ENCODE assay signal across 18 cellular contexts in genomic region chr12:2092890-2093289, GRCh38. TPM values are rescaled to one million over a fixed set of nuclear protein-coding genes. Genes with fewer than 3 reads are reported as not detected.
A peak's percentile ranks its signal among the peaks of the same experiment; 100 is the strongest.
DNase-seq lines count a peak whose midpoint lies in the region; ATAC-seq and TF ChIP-seq lines count a peak whose summit lies in the region.
"Had no signal": no experiment of that assay in that cellular context is flagged by ENCODE, and none has a peak within 500 bp of the region (broad histone marks: within the 10 kb centered on the region; RNA-seq: fewer than 3 reads in every experiment).

No MANE protein-coding gene starts in this region.

- H3K27ac Mint-ChIP-seq in HFFc6: peak overlapping the region; percentile 95
- H3K27ac Mint-ChIP-seq in type B pancreatic cell: peak overlapping the region; percentile 39
- H3K27ac Mint-ChIP-seq in naive thymus-derived CD4-positive, alpha-beta T cell: no peak overlapping the region
- H3K27ac Mint-ChIP-seq: activated CD8-positive, alpha-beta T cell treated with anti-CD3 and anti-CD28 coated beads, Interleukin-2, amount 10 ng/mL, durations not matched to agents 7 days and 5 days; CD14-positive monocyte; GM23338 had no signal

- ATAC-seq in GM21737 (IDR thresholded peaks at IDR 0.05; ENCODE audit: unreplicated experiment): no peak
- no peak for ATAC-seq in GM21786 (IDR thresholded peaks at IDR 0.05; ENCODE audit: unreplicated experiment)
- no peak for ATAC-seq in naive thymus-derived CD4-positive, alpha-beta T cell
- no peak for ATAC-seq in lower lobe of right lung
- ATAC-seq: activated CD8-positive, alpha-beta T cell treated with anti-CD3 and anti-CD28 coated beads, Interleukin-2, amount 10 ng/mL, durations not matched to agents 7 days and 5 days; GM23338; left colon; naive thymus-derived CD8-positive, alpha-beta T cell; Panc1 had no signal

- H3K27ac ChIP-seq in naive thymus-derived CD4-positive, alpha-beta T cell (ENCODE audit: low read depth, low read length): no peak overlapping the region
- no peak overlapping the region for H3K27ac ChIP-seq in lower lobe of right lung
- H3K27ac ChIP-seq: hepatocyte had no signal

- no peaks in the 10 kb centered on the region for H3K9me3 ChIP-seq in naive thymus-derived CD4-positive, alpha-beta T cell (ENCODE audit: control insufficient read depth in 2 of 3, low read length in 3 of 3)
- no peaks in the 10 kb centered on the region for H3K9me3 ChIP-seq in lower lobe of right lung

- TF ChIP-seq CTCF in HFFc6 (IDR thresholded peaks at IDR 0.05) (no peak), type B pancreatic cell (conservative IDR thresholded peaks at IDR 0.05) (no peak), lower lobe of right lung (IDR thresholded peaks at IDR 0.05) (no peak)

- 0 out of 2 replicates have a peak, but pooled peaks cover 4% of the 10 kb centered on the region for H3K36me3 Mint-ChIP-seq in HFFc6 (ENCODE audit: low read depth)
- H3K36me3 Mint-ChIP-seq in type B pancreatic cell: peaks cover 4% of the 10 kb centered on the region
- H3K36me3 Mint-ChIP-seq in naive thymus-derived CD4-positive, alpha-beta T cell: no peaks in the 10 kb centered on the region
- H3K36me3 Mint-ChIP-seq: CD14-positive monocyte; naive thymus-derived CD8-positive, alpha-beta T cell had no signal

- H3K4me3 Mint-ChIP-seq in HFFc6: peak overlapping the region; percentile 51; the same call in 1 of the 2 replicates
- no peak overlapping the region for H3K4me3 Mint-ChIP-seq in type B pancreatic cell
- H3K4me3 Mint-ChIP-seq in naive thymus-derived CD4-positive, alpha-beta T cell: no peak overlapping the region
- H3K4me3 Mint-ChIP-seq: activated CD8-positive, alpha-beta T cell treated with anti-CD3 and anti-CD28 coated beads, Interleukin-2, amount 10 ng/mL, durations not matched to agents 7 days and 5 days; CD14-positive monocyte; GM23338; naive thymus-derived CD8-positive, alpha-beta T cell had no signal

- intact Hi-C loops in naive thymus-derived CD4-positive, alpha-beta T cell (cut with micrococcal nuclease): no loop called here
- intact Hi-C loops in lower lobe of right lung (cut with DNase I): no loop called here

- CTCF ChIA-PET in naive thymus-derived CD4-positive, alpha-beta T cell (lab: Charles Lee): no interaction called here

- H3K9me3 Mint-ChIP-seq in HFFc6: no peaks in the 10 kb centered on the region
- no peaks in the 10 kb centered on the region for H3K9me3 Mint-ChIP-seq in type B pancreatic cell
- peaks cover 0 to 2% (median 0%) of the 10 kb centered on the region in 11 donors for H3K9me3 Mint-ChIP-seq in naive thymus-derived CD4-positive, alpha-beta T cell
- H3K9me3 Mint-ChIP-seq: GM23338; naive thymus-derived CD8-positive, alpha-beta T cell had no signal

- H3K4me1 Mint-ChIP-seq in HFFc6 (ENCODE audit: low read depth) (peaks cover 47% of the 10 kb centered on the region), type B pancreatic cell (ENCODE audit: unreplicated experiment) (peaks cover 9% of the 10 kb centered on the region)
- H3K4me1 Mint-ChIP-seq in naive thymus-derived CD4-positive, alpha-beta T cell: peaks cover 3 to 16% (median 10%) of the 10 kb centered on the region in 7 donors

- H3K36me3 ChIP-seq in naive thymus-derived CD4-positive, alpha-beta T cell (ENCODE audit: control insufficient read depth in 2 of 3, insufficient read depth in 3 of 3, low read length in 3 of 3): no peaks in the 10 kb centered on the region
- no peaks in the 10 kb centered on the region for H3K36me3 ChIP-seq in lower lobe of right lung

- H3K27me3 ChIP-seq in naive thymus-derived CD4-positive, alpha-beta T cell (ENCODE audit: control insufficient read depth in 2 of 2, insufficient read depth in 2 of 2, low read length in 2 of 2): no peaks in the 10 kb centered on the region
- H3K27me3 ChIP-seq in lower lobe of right lung (ENCODE audit: low read depth): no peaks in the 10 kb centered on the region
- H3K27me3 ChIP-seq: hepatocyte had no signal

- DNase-seq in HFFc6: peak; percentile 75
- DNase-seq in dedifferentiated amniotic fluid mesenchymal stem cell (ENCODE audit: extremely low spot score): peak; percentile 74
- peak; percentile 17 for DNase-seq in kidney tubule cell (ENCODE audit: low spot score)
- no peak for DNase-seq in type B pancreatic cell (ENCODE audit: extremely low spot score, unreplicated experiment)
- no peak for DNase-seq in naive thymus-derived CD4-positive, alpha-beta T cell
- DNase-seq in lower lobe of right lung: no peak
- DNase-seq: activated CD8-positive, alpha-beta T cell treated with anti-CD3 and anti-CD28 coated beads, Interleukin-2, amount 10 ng/mL, durations not matched to agents 7 days and 5 days; naive thymus-derived CD8-positive, alpha-beta T cell; NCI-H1930; NCI-H69 had no signal

- no peaks in the 10 kb centered on the region for H3K27me3 Mint-ChIP-seq in HFFc6 (ENCODE audit: insufficient read depth)
- H3K27me3 Mint-ChIP-seq in type B pancreatic cell: peaks cover 3% of the 10 kb centered on the region
- peaks cover 0 to 19% (median 6%) of the 10 kb centered on the region in 5 donors for H3K27me3 Mint-ChIP-seq in naive thymus-derived CD4-positive, alpha-beta T cell

- POLR2A ChIA-PET in naive thymus-derived CD4-positive, alpha-beta T cell (lab: Charles Lee): no interaction called here

- H3K4me3 ChIP-seq in naive thymus-derived CD4-positive, alpha-beta T cell (ENCODE audit: low read length): no peak overlapping the region
- no peak overlapping the region for H3K4me3 ChIP-seq in lower lobe of right lung
- H3K4me3 ChIP-seq: GM23338, hepatocyte had no signal

- H3K4me1 ChIP-seq in naive thymus-derived CD4-positive, alpha-beta T cell (ENCODE audit: control insufficient read depth in 2 of 2, insufficient read depth in 2 of 2, low read length in 2 of 2): no peaks in the 10 kb centered on the region
- peaks cover 10% of the 10 kb centered on the region for H3K4me1 ChIP-seq in lower lobe of right lung

RNA-seq across cellular contexts. Expression of gene CACNA1C, which starts 40.1 kb away (rescaled TPM):
- 10 to 100 TPM in 4 of 6 experiments, 1 to 10 TPM in 2; 6.7 to 11.5 (median 10.6) TPM for total RNA-seq in HFFc6 (2021; fragmentation: NEBNext Ultra II Directional; extraction: Animal tissue kit (Norgen Biotek cat#: 25700))
- total RNA-seq in type B pancreatic cell (ENCODE audit: low replicate concordance): 12.7 and 14.3 TPM in 2 replicates
- total RNA-seq in naive thymus-derived CD4-positive, alpha-beta T cell: under 1 TPM; 0.08 to 0.48 (median 0.10) TPM
- polyA plus RNA-seq in naive thymus-derived CD4-positive, alpha-beta T cell: under 1 TPM; 0.04 to 0.05 TPM
- total RNA-seq in lower lobe of right lung: 8.4 TPM
- total RNA-seq: pulmonary artery endothelial cell had no signal
- polyA plus RNA-seq: CD14-positive monocyte had no signal

Comparison
In these comparisons a context has a peak if more than half of its experiments do, and no peak if none do; other contexts are left out.
1. DNase-seq: peak in HFFc6 (single experiment), dedifferentiated amniotic fluid mesenchymal stem cell (single experiment) and kidney tubule cell (single experiment); none in type B pancreatic cell (single experiment), naive thymus-derived CD4-positive, alpha-beta T cell (0 of 9) and lower lobe of right lung (single experiment).
2. H3K27ac Mint-ChIP-seq: peak in HFFc6 (single experiment) and type B pancreatic cell (single experiment); none in naive thymus-derived CD4-positive, alpha-beta T cell (0 of 9).